Comparison of ENCODE assay signal across 7 cellular contexts in genomic region chr15:45187578-45187893, GRCh38. TPM values are rescaled to one million over a fixed set of nuclear protein-coding genes. Genes with fewer than 3 reads are reported as not detected.
DNase-seq lines count a peak whose midpoint lies in the region; ATAC-seq, FAIRE-seq and TF ChIP-seq lines count a peak whose summit lies in the region.

No MANE protein-coding gene starts in this region.

- H3K4me1 ChIP-seq in GM12878 (ENCODE audit: control insufficient read depth, insufficient read depth, low read length), result peaks cover 4% of the 10 kb centered on the region
- peaks cover 0 to 37% (median 0%) of the 10 kb centered on the region in 4 donors for H3K4me1 ChIP-seq in right lobe of liver
- peaks cover 0 to 29% of the 10 kb centered on the region in 2 donors for H3K4me1 ChIP-seq in thoracic aorta (ENCODE audit: control insufficient read depth in 1 of 2, low read depth in 2 of 2)

- no peak for FAIRE-seq in GM12878 (lab: Jason Lieb, UNC)

- in situ Hi-C loops in GM12878 (cut with MboI), result no loop called here

- SMC1A ChIA-PET in GM12878 (lab: Charles Lee; ENCODE audit: uncharacterized antibody, unreplicated experiment), result interaction anchor here (1.1 to 1.2 kb wide), 2 partner anchors 10 to 204 kb away, joined by 3 to 5 read pairs; no protein-coding TSS in a partner anchor

- DNase-seq in GM12878 (ENCODE audit: low read depth, low spot score) (no peak), right lobe of liver (no peak), thoracic aorta (ENCODE audit: low spot score) (no peak)
- DNase-seq in stimulated activated CD4-positive, alpha-beta T cell treated with anti-CD3 and anti-CD28 coated beads, Interleukin-1b, Interleukin-23, amount 100 ng/mL, for 48 hours, result no peak
- DNase-seq in activated T-cell treated with anti-CD3 and anti-CD28 coated beads, Interleukin-2, amount 50 U/mL, for 48 hours, result no peak

- TF ChIP-seq EP300 in GM12878 (IDR thresholded peaks at IDR 0.05; ENCODE audit: borderline replicate concordance in 1 of 2, control insufficient read depth in 1 of 2, low read depth in 2 of 2, low read length in 2 of 2), result no peak

- no peak overlapping the region for H3K9ac ChIP-seq in GM12878 (ENCODE audit: control insufficient read depth, insufficient read depth, low read length)

- CTCF ChIA-PET in GM12878 (lab: Yijun Ruan, JAX), result interaction anchor here (0.9 to 13.7 kb wide), 4 partner anchors 10 to 23 kb away, joined by 3 to 200 read pairs (median 7); no protein-coding TSS in a partner anchor

- H3K4me3 ChIP-seq in GM12878 (peak overlapping the region; percentile 53; the same call in 1 of the 2 replicates), right lobe of liver (peak overlapping the region; percentile 51 to 69 (median 65)), thoracic aorta (peak overlapping the region; percentile 73)

- no peaks in the 10 kb centered on the region for H3K9me3 ChIP-seq in GM12878 (replicated peaks; ENCODE audit: control insufficient read depth, insufficient read depth, low read length)
- H3K9me3 ChIP-seq in right lobe of liver, result no peaks in the 10 kb centered on the region
- H3K9me3 ChIP-seq in thoracic aorta, result no peaks in the 10 kb centered on the region

- intact Hi-C loops in GM12878 (cut with micrococcal nuclease; ENCODE audit: unreplicated experiment) (no loop called here), right lobe of liver (cut with DNase I) (no loop called here)

- H2AFZ ChIP-seq in GM12878 (ENCODE audit: control insufficient read depth, low read depth, low read length), result no peak overlapping the region

- H3K27ac ChIP-seq in GM12878 (ENCODE audit: control insufficient read depth, insufficient read depth) (no peak overlapping the region), right lobe of liver (peak overlapping the region; percentile 56 to 83 (median 58)), thoracic aorta (peak overlapping the region; percentile 66 to 83)

- no peak for TF ChIP-seq RAD21 in GM12878 (IDR thresholded peaks at IDR 0.05; ENCODE audit: insufficient read depth, low read depth, low read length)

- H3K27me3 ChIP-seq in GM12878 (replicated peaks in 1 of 2; ENCODE audit: control insufficient read depth in 2 of 2, insufficient read depth in 2 of 2, low read length in 1 of 2) (peaks cover 0 to 2% of the 10 kb centered on the region in 2 experiments; a peak in 2 of 4 replicates), right lobe of liver (no peaks in the 10 kb centered on the region), thoracic aorta (replicated peaks; ENCODE audit: insufficient read depth) (no peaks in the 10 kb centered on the region)

- POLR2A ChIA-PET in GM12878 (lab: Charles Lee), result interaction anchor here (1.0 to 1.5 kb wide), 6 partner anchors 9 to 92 kb away, joined by 3 to 6 read pairs (median 4); no protein-coding TSS in a partner anchor

- no peak for TF ChIP-seq CTCF in GM12878 (IDR thresholded peaks at IDR 0.05 in 2 of 3, conservative IDR thresholded peaks at IDR 0.05 in 1 of 3; ENCODE audit: control insufficient read depth in 2 of 3, extremely low read depth in 1 of 3, insufficient read depth in 1 of 3, low read depth in 3 of 3, low read length in 3 of 3)
- no peak for TF ChIP-seq CTCF in right lobe of liver (IDR thresholded peaks at IDR 0.05)
- no peak for TF ChIP-seq CTCF in thoracic aorta (IDR thresholded peaks at IDR 0.05)

- no peaks in the 10 kb centered on the region for H3K36me3 ChIP-seq in GM12878 (ENCODE audit: control insufficient read depth in 2 of 2, insufficient read depth in 2 of 2, low read length in 1 of 2)
- H3K36me3 ChIP-seq in right lobe of liver, result no peaks in the 10 kb centered on the region
- H3K36me3 ChIP-seq in thoracic aorta, result no peaks in the 10 kb centered on the region

- no peaks in the 10 kb centered on the region for H3K79me2 ChIP-seq in GM12878 (ENCODE audit: control insufficient read depth, insufficient read depth, low read length)

- TF ChIP-seq POLR2A in GM12878 (IDR thresholded peaks at IDR 0.05; ENCODE audit: low read depth, low read length) (no peak), right lobe of liver (IDR thresholded peaks at IDR 0.05) (no peak)

- WGBS in GM12878 (ENCODE audit: insufficient coverage, insufficient replicate concordance, low lambda C conversion rate, missing lambda C conversion rate), result under 1% methylated on average over 13 of the region's 43 CpGs
- WGBS in right lobe of liver (ENCODE audit: insufficient coverage, low coverage, low lambda C conversion rate, missing lambda C conversion rate), result no CpG with 5 or more reads among the region's 43 CpGs

- ATAC-seq in HG02678 (IDR thresholded peaks at IDR 0.05; ENCODE audit: unreplicated experiment), result peak; percentile 2
- ATAC-seq in GM12878, result no peak
- no peak for ATAC-seq in right lobe of liver
- no peak for ATAC-seq in thoracic aorta (ENCODE audit: insufficient number of reproducible peaks, low FRiP score, low read depth)
- ATAC-seq in GM21576 (IDR thresholded peaks at IDR 0.05; ENCODE audit: unreplicated experiment), result no peak

- no peaks in the 10 kb centered on the region for H4K20me1 ChIP-seq in GM12878 (ENCODE audit: control insufficient read depth, insufficient read depth)

- no peak overlapping the region; the same call in 1 of the 2 replicates for H3K4me2 ChIP-seq in GM12878 (ENCODE audit: control insufficient read depth, insufficient read depth)

- no TSS peak for BruUV-seq in GM12878 (replicated peaks; lab: Mats Ljungman, UMichigan)

- RAD21 ChIA-PET in GM12878 (lab: Charles Lee; ENCODE audit: unreplicated experiment), result interaction anchor here (1.0 to 1.3 kb wide), 2 partner anchors 12 to 15 kb away, joined by 3 to 7 read pairs; no protein-coding TSS in a partner anchor

TF ChIP-seq in GM12878, 131 proteins besides CTCF, POLR2A, EP300 and RAD21:
- TF ChIP-seq KDM1A (IDR thresholded peaks at IDR 0.05; ENCODE audit: borderline replicate concordance) (no peak), EGR1 (IDR thresholded peaks at IDR 0.05; ENCODE audit: borderline replicate concordance in 1 of 2, low read depth in 2 of 2, low read length in 2 of 2) (peak in 1 of 2 experiments; percentile 36; a peak in 1 of 3 replicates)

RNA-seq across cellular contexts. Expression of gene SHF, which starts 0.2 kb away (rescaled TPM):
- 23.9 and 24.1 TPM in 2 replicates for total RNA-seq in GM12878 (2013; cell fraction: nucleolus; rRNA removed)
- total RNA-seq in GM12878 (2014; rRNA removed), result 1.6 TPM in 2 replicates
- 0.58 and 1.7 TPM in 2 replicates for total RNA-seq in GM12878 (2014; rRNA removed; fragmentation: Illumina TruSeq; extraction: Trizol)
- total RNA-seq in GM12878 (2021), result 1.4 and 2.4 TPM in 2 replicates
- 2.3 TPM for polyA plus RNA-seq in GM12878 (2011; ENCODE audit: low read depth)
- 3.9 and 5.7 TPM in 2 replicates for polyA plus RNA-seq in GM12878 (2011; rRNA removed)
- 5.3 and 5.7 TPM in 2 replicates for polyA plus RNA-seq in GM12878 (2011; cell fraction: cytosol; rRNA removed)
- polyA plus RNA-seq in GM12878 (2011; cell fraction: nucleus; rRNA removed), result 7.9 and 12.0 TPM in 2 replicates
- 8.5 and 8.6 TPM in 2 replicates for polyA plus RNA-seq in GM12878 (2012)
- 0.17 and 1.0 TPM in 2 replicates for polyA plus RNA-seq in GM12878 (2014; fragmentation: Illumina TruSeq; extraction: Trizol)
- under 1 TPM in 1 of 2 experiments, not detected in 1; 0.04 TPM for polyA plus RNA-seq in GM12878 (2014; fragmentation: Nextera tagmentation; extraction: Ambion mirVana)
- polyA plus RNA-seq in GM12878 (2014; rRNA removed), result 1.2 and 1.3 TPM in 2 replicates
- polyA plus RNA-seq in GM12878 (2016; fragmentation: Nextera tagmentation; extraction: Ambion mirVana), result under 1 TPM; 0.08 to 0.75 TPM
- 3.4 and 10.1 TPM in 2 replicates for polyA minus RNA-seq in GM12878 (2011; rRNA and poly(A)+ RNA removed)
- polyA minus RNA-seq in GM12878 (2011; cell fraction: cytosol; rRNA and poly(A)+ RNA removed), result 0.73 and 4.3 TPM in 2 replicates
- polyA minus RNA-seq in GM12878 (2011; cell fraction: nucleus; rRNA and poly(A)+ RNA removed), result 6.2 and 7.7 TPM in 2 replicates
- 10 to 100 TPM; 12.7 to 23.5 (median 15.1) TPM for total RNA-seq in right lobe of liver
- 10 to 100 TPM; 15.1 to 18.7 TPM for total RNA-seq in thoracic aorta

RNA-seq across cellular contexts. Expression of gene DUOX1, which starts 57.7 kb away (rescaled TPM):
- 6.8 and 7.5 TPM in 2 replicates for total RNA-seq in GM12878 (2013; cell fraction: nucleolus; rRNA removed)
- total RNA-seq in GM12878 (2014; rRNA removed), result 0.11 TPM in 1 of 2 replicates, not detected in the other
- not detected in 2 replicates for total RNA-seq in GM12878 (2014; rRNA removed; fragmentation: Illumina TruSeq; extraction: Trizol)
- 0.08 and 0.26 TPM in 2 replicates for total RNA-seq in GM12878 (2021)
- 0.30 TPM for polyA plus RNA-seq in GM12878 (2011; ENCODE audit: low read depth)
- polyA plus RNA-seq in GM12878 (2011; rRNA removed), result 0.30 and 0.56 TPM in 2 replicates
- 0.16 and 0.17 TPM in 2 replicates for polyA plus RNA-seq in GM12878 (2011; cell fraction: cytosol; rRNA removed)
- 1.2 and 1.3 TPM in 2 replicates for polyA plus RNA-seq in GM12878 (2011; cell fraction: nucleus; rRNA removed)
- polyA plus RNA-seq in GM12878 (2012), result 1.0 and 1.3 TPM in 2 replicates
- polyA plus RNA-seq in GM12878 (2014; fragmentation: Illumina TruSeq; extraction: Trizol), result not detected in 2 replicates
- polyA plus RNA-seq in GM12878 (2014; fragmentation: Nextera tagmentation; extraction: Ambion mirVana), result under 1 TPM; 0.02 to 0.11 TPM
- not detected in 2 replicates for polyA plus RNA-seq in GM12878 (2014; rRNA removed)
- 1 to 10 TPM; 1.4 to 2.1 TPM for polyA plus RNA-seq in GM12878 (2016; fragmentation: Nextera tagmentation; extraction: Ambion mirVana)
- 0.26 and 0.44 TPM in 2 replicates for polyA minus RNA-seq in GM12878 (2011; rRNA and poly(A)+ RNA removed)
- not detected in 2 replicates for polyA minus RNA-seq in GM12878 (2011; cell fraction: cytosol; rRNA and poly(A)+ RNA removed)
- polyA minus RNA-seq in GM12878 (2011; cell fraction: nucleus; rRNA and poly(A)+ RNA removed), result 0.48 and 1.1 TPM in 2 replicates
- 1 to 10 TPM in 1 of 6 experiments, under 1 TPM in 2, not detected in 3; 0.06 to 1.4 (median 0.19) TPM for total RNA-seq in right lobe of liver
- total RNA-seq in thoracic aorta, result under 1 TPM; 0.56 to 0.68 TPM

RNA-seq across cellular contexts. Expression of gene DUOXA1, which starts 57.9 kb away (rescaled TPM):
- 0.13 and 0.54 TPM in 2 replicates for total RNA-seq in GM12878 (2013; cell fraction: nucleolus; rRNA removed)
- total RNA-seq in GM12878 (2014; rRNA removed), result not detected in 2 replicates
- not detected in 2 replicates for total RNA-seq in GM12878 (2014; rRNA removed; fragmentation: Illumina TruSeq; extraction: Trizol)
- total RNA-seq in GM12878 (2021), result 0.08 TPM in 1 of 2 replicates, not detected in the other
- polyA plus RNA-seq in GM12878 (2011; ENCODE audit: low read depth), result not detected
- not detected in 2 replicates for polyA plus RNA-seq in GM12878 (2011; rRNA removed)
- 0.25 TPM in 1 of 2 replicates, not detected in the other for polyA plus RNA-seq in GM12878 (2011; cell fraction: cytosol; rRNA removed)
- polyA plus RNA-seq in GM12878 (2011; cell fraction: nucleus; rRNA removed), result 0.13 and 0.21 TPM in 2 replicates
- not detected in 2 replicates for polyA plus RNA-seq in GM12878 (2012)
- polyA plus RNA-seq in GM12878 (2014; fragmentation: Illumina TruSeq; extraction: Trizol), result not detected in 2 replicates
- not detected for polyA plus RNA-seq in GM12878 (2014; fragmentation: Nextera tagmentation; extraction: Ambion mirVana)
- polyA plus RNA-seq in GM12878 (2014; rRNA removed), result not detected in 2 replicates
- not detected for polyA plus RNA-seq in GM12878 (2016; fragmentation: Nextera tagmentation; extraction: Ambion mirVana)
- polyA minus RNA-seq in GM12878 (2011; rRNA and poly(A)+ RNA removed), result not detected in 2 replicates
- not detected in 2 replicates for polyA minus RNA-seq in GM12878 (2011; cell fraction: cytosol; rRNA and poly(A)+ RNA removed)
- polyA minus RNA-seq in GM12878 (2011; cell fraction: nucleus; rRNA and poly(A)+ RNA removed), result not detected in 2 replicates
- not detected for total RNA-seq in right lobe of liver
- 1 to 10 TPM in 1 of 2 donors, not detected in 1; 6.8 TPM for total RNA-seq in thoracic aorta
